Comparison of ENCODE assay signal across 23 cellular contexts in the genomic region with DNA sequence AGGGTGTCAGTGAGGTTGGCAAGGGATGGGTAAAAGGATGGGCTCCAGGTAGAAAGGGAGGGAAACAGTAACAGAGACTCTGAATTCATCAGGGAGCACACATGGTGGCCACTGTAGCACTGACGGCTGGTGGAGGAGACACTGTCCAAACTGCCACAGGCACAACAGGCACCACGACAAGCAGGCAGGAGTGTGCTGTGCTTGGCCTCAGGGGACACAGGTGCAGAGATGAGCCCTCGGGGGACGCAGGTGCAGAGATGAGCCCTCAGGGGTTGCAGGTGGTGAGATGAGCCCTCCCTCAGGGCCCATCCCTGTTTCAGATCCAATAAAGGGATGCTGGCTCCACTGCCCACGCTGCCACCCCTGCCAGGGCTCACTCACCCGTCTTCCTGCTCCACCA. TPM values are rescaled to one million over a fixed set of nuclear protein-coding genes. Genes with fewer than 3 reads are reported as not detected.
"Had no signal": no experiment of that assay in that cellular context is flagged by ENCODE, and none has a peak within 500 bp of the region (broad histone marks: within the 10 kb centered on the region; RNA-seq: fewer than 3 reads in every experiment).

No MANE protein-coding gene starts in this region.

- H3K27ac ChIP-seq: ascending aorta, breast epithelium, gastrocnemius medialis, heart left ventricle, tibial nerve, uterus had no signal

- H3K36me3 ChIP-seq: ascending aorta, breast epithelium, gastrocnemius medialis, heart left ventricle, tibial nerve, uterus had no signal

- DNase-seq: activated CD4-positive, alpha-beta T cell treated with anti-CD3 and anti-CD28 coated beads, Interleukin-2, amount 10 ng/mL, durations not matched to agents 7 days and 5 days; activated CD8-positive, alpha-beta memory T cell treated with anti-CD3 and anti-CD28 coated beads, Interleukin-2, amount 50 U/mL, for 4 hours; activated naive CD4-positive, alpha-beta T cell treated with anti-CD3 and anti-CD28 coated beads, Interleukin-2, amount 50 U/mL, for 16 hours; activated T-cell treated with anti-CD3 and anti-CD28 coated beads, Interleukin-2, amount 50 U/mL, for 4 hours; cerebellar nuclear complex; effector CD4-positive, alpha-beta T cell; gastrocnemius medialis; immature natural killer cell; retina; stimulated activated naive CD8-positive, alpha-beta T cell treated with anti-CD3 and anti-CD28 coated beads, Interleukin-15, Interleukin-2, amounts not matched to agents 100 U/mL and 50 U/mL, for 24 hours; substantia nigra; T1000; uterus had no signal

- H3K4me3 Mint-ChIP-seq: activated CD4-positive, alpha-beta T cell treated with anti-CD3 and anti-CD28 coated beads, Interleukin-2, amount 10 ng/mL, durations not matched to agents 7 days and 5 days; activated T-cell treated with anti-CD3 and anti-CD28 coated beads, Interleukin-2, amount 50 U/mL, for 4 hours; immature natural killer cell; natural killer cell treated with Interleukin-12 subunit alpha and Interleukin-12 subunit beta and Interleukin-15 and Interleukin-18, amount 100 ng/mL, for 72 hours had no signal

- H3K4me1 ChIP-seq: ascending aorta, breast epithelium, gastrocnemius medialis, heart left ventricle, tibial nerve, uterus had no signal

- H3K9me3 ChIP-seq: ascending aorta, breast epithelium, gastrocnemius medialis, uterus had no signal

- ATAC-seq: activated CD4-positive, CD25-positive, alpha-beta regulatory T cell treated with anti-CD3 and anti-CD28 coated beads, Interleukin-2, amount 50 U/mL, for 24 hours; activated T-cell treated with anti-CD3 and anti-CD28 coated beads, Interleukin-2, amount 50 U/mL, for 4 hours; esophagus mucosa; gastrocnemius medialis; heart left ventricle; natural killer cell treated with Interleukin-12 subunit alpha and Interleukin-12 subunit beta and Interleukin-15 and Interleukin-18, amount 100 ng/mL, for 72 hours had no signal

- H3K27me3 ChIP-seq: ascending aorta, uterus had no signal

- H3K27ac Mint-ChIP-seq: activated CD4-positive, alpha-beta T cell treated with anti-CD3 and anti-CD28 coated beads, Interleukin-2, amount 10 ng/mL, durations not matched to agents 7 days and 5 days; immature natural killer cell; natural killer cell treated with Interleukin-12 subunit alpha and Interleukin-12 subunit beta and Interleukin-15 and Interleukin-18, amount 100 ng/mL, for 72 hours had no signal

- H3K27me3 Mint-ChIP-seq: activated CD4-positive, alpha-beta T cell treated with anti-CD3 and anti-CD28 coated beads, Interleukin-2, amount 10 ng/mL, durations not matched to agents 7 days and 5 days had no signal

- H3K4me1 Mint-ChIP-seq: activated CD4-positive, alpha-beta T cell treated with anti-CD3 and anti-CD28 coated beads, Interleukin-2, amount 10 ng/mL, durations not matched to agents 7 days and 5 days; immature natural killer cell had no signal

- H3K36me3 Mint-ChIP-seq: immature natural killer cell; natural killer cell treated with Interleukin-12 subunit alpha and Interleukin-12 subunit beta and Interleukin-15 and Interleukin-18, amount 100 ng/mL, for 72 hours had no signal

- H3K4me3 ChIP-seq: ascending aorta, breast epithelium, gastrocnemius medialis, heart left ventricle, lung, tibial nerve, uterus had no signal

RNA-seq across cellular contexts. Expression of a gene that starts 7.6 kb away (rescaled TPM):
- total RNA-seq: ascending aorta, gastrocnemius medialis had no signal

RNA-seq across cellular contexts. Expression of a gene that starts 41.1 kb away (rescaled TPM):
- total RNA-seq: ascending aorta had no signal

RNA-seq across cellular contexts. Expression of a gene that starts 56.8 kb away (rescaled TPM):
- total RNA-seq: activated CD4-positive, alpha-beta T cell treated with anti-CD3 and anti-CD28 coated beads, Interleukin-2, amount 10 ng/mL, durations not matched to agents 7 days and 5 days; activated T-cell treated with anti-CD3 and anti-CD28 coated beads, Interleukin-2, amount 50 U/mL, for 4 hours; ascending aorta; breast epithelium; esophagus mucosa; gastrocnemius medialis; heart left ventricle; lung; natural killer cell treated with Interleukin-12 subunit alpha and Interleukin-12 subunit beta and Interleukin-15 and Interleukin-18, amount 100 ng/mL, for 72 hours; skeletal muscle tissue; T-helper 1 cell treated with Interleukin-12 subunit alpha and Interleukin-12 subunit beta and Interleukin-4 antibody, amounts not matched to agents 30 ng/mL and 1 ng/mL, for 36 hours; tibial nerve; uterus had no signal
- polyA plus RNA-seq: heart left ventricle, immature natural killer cell, lung had no signal
